Comparison of ENCODE assay signal across 16 cellular contexts in genomic region chr3:105781871-105782270, GRCh38.
DNase-seq lines count a peak whose midpoint lies in the region; ATAC-seq and TF ChIP-seq lines count a peak whose summit lies in the region.
"Had no signal": no experiment of that assay in that cellular context is flagged by ENCODE, and none has a peak within 500 bp of the region (broad histone marks: within the 10 kb centered on the region; RNA-seq: fewer than 3 reads in every experiment).

No MANE protein-coding gene starts in this region.

- TF ChIP-seq CTCF in AG04449 (IDR thresholded peaks at IDR 0.05; ENCODE audit: insufficient read depth, low read length, missing control alignments) = no peak

- POLR2A ChIA-PET in AG04449 (lab: Yijun Ruan, JAX) = no interaction called here
- POLR2A ChIA-PET in CD8-positive, alpha-beta memory T cell (lab: Charles Lee) = interaction anchor here (1.0 kb wide), 1 partner anchor 47 kb away, joined by 3 read pairs; no protein-coding TSS in a partner anchor
- POLR2A ChIA-PET in activated naive CD8-positive, alpha-beta T cell treated with anti-CD3 and anti-CD28 coated beads, Interleukin-2, amount 10 ng/mL, durations not matched to agents 7 days and 5 days (lab: Charles Lee) = interaction anchor here (0.6 to 1.6 kb wide), 2 partner anchors 17 to 21 kb away, joined by 3 read pairs; no protein-coding TSS in a partner anchor

- no peaks in the 10 kb centered on the region for H3K9me3 Mint-ChIP-seq in CD8-positive, alpha-beta memory T cell
- peaks cover 9% of the 10 kb centered on the region for H3K9me3 Mint-ChIP-seq in activated naive CD8-positive, alpha-beta T cell treated with anti-CD3 and anti-CD28 coated beads, Interleukin-2, amount 10 ng/mL, durations not matched to agents 7 days and 5 days
- H3K9me3 Mint-ChIP-seq in memory B cell = no peaks in the 10 kb centered on the region
- H3K9me3 Mint-ChIP-seq: IgD-negative memory B cell had no signal

- H3K27ac Mint-ChIP-seq in CD8-positive, alpha-beta memory T cell = peak overlapping the region; percentile 12 to 90 (median 70)
- H3K27ac Mint-ChIP-seq in activated naive CD8-positive, alpha-beta T cell treated with anti-CD3 and anti-CD28 coated beads, Interleukin-2, amount 10 ng/mL, durations not matched to agents 7 days and 5 days = peak overlapping the region; percentile 31
- H3K27ac Mint-ChIP-seq in memory B cell = peak overlapping the region; percentile 54
- H3K27ac Mint-ChIP-seq: IgD-negative memory B cell had no signal

- H3K4me3 Mint-ChIP-seq in CD8-positive, alpha-beta memory T cell = peak overlapping the region in 5 of 7 donors; percentile 2 to 62 (median 5)
- peak overlapping the region; percentile 4 for H3K4me3 Mint-ChIP-seq in activated naive CD8-positive, alpha-beta T cell treated with anti-CD3 and anti-CD28 coated beads, Interleukin-2, amount 10 ng/mL, durations not matched to agents 7 days and 5 days
- no peak overlapping the region for H3K4me3 Mint-ChIP-seq in memory B cell
- H3K4me3 Mint-ChIP-seq: IgD-negative memory B cell had no signal

- H3K36me3 ChIP-seq in CD8-positive, alpha-beta memory T cell (ENCODE audit: insufficient read depth, low read length) = no peaks in the 10 kb centered on the region
- H3K36me3 ChIP-seq: heart right ventricle, right lobe of liver had no signal

- peaks cover 29% of the 10 kb centered on the region for H3K4me1 ChIP-seq in CD8-positive, alpha-beta memory T cell (ENCODE audit: insufficient read depth, low read length)
- peaks cover 4% of the 10 kb centered on the region for H3K4me1 ChIP-seq in right cardiac atrium (ENCODE audit: control insufficient read depth, insufficient read depth, low read length)
- H3K4me1 ChIP-seq: right lobe of liver had no signal

- CTCF ChIA-PET in AG04449 (lab: Yijun Ruan, JAX) = no interaction called here
- CTCF ChIA-PET in CD8-positive, alpha-beta memory T cell (lab: Charles Lee) = no interaction called here

- no peaks in the 10 kb centered on the region for H3K9me3 ChIP-seq in CD8-positive, alpha-beta memory T cell (ENCODE audit: low read length)
- H3K9me3 ChIP-seq in right cardiac atrium (ENCODE audit: control insufficient read depth, low read length) = no peaks in the 10 kb centered on the region
- H3K9me3 ChIP-seq: heart right ventricle, right lobe of liver had no signal

- no peak overlapping the region for H3K27ac ChIP-seq in CD8-positive, alpha-beta memory T cell (ENCODE audit: low read depth, low read length)
- H3K27ac ChIP-seq in right cardiac atrium (ENCODE audit: low read length) = no peak overlapping the region
- H3K27ac ChIP-seq: dorsolateral prefrontal cortex, right lobe of liver had no signal

- no peaks in the 10 kb centered on the region for H3K27me3 ChIP-seq in CD8-positive, alpha-beta memory T cell (ENCODE audit: insufficient read depth, low read length, poor library complexity, severe bottlenecking)
- H3K27me3 ChIP-seq in right cardiac atrium (ENCODE audit: control insufficient read depth, insufficient read depth) = no peaks in the 10 kb centered on the region
- H3K27me3 ChIP-seq: dorsolateral prefrontal cortex, heart right ventricle, right lobe of liver had no signal

- H3K4me3 ChIP-seq in AG04449 (ENCODE audit: low read depth, low read length) (no peak overlapping the region), right cardiac atrium (ENCODE audit: low read length) (no peak overlapping the region)
- no peak overlapping the region for H3K4me3 ChIP-seq in CD8-positive, alpha-beta memory T cell (ENCODE audit: low read length)
- H3K4me3 ChIP-seq: dorsolateral prefrontal cortex, heart right ventricle, right lobe of liver had no signal

- H3K27me3 Mint-ChIP-seq in CD8-positive, alpha-beta memory T cell = no peaks in the 10 kb centered on the region
- H3K27me3 Mint-ChIP-seq in activated naive CD8-positive, alpha-beta T cell treated with anti-CD3 and anti-CD28 coated beads, Interleukin-2, amount 10 ng/mL, durations not matched to agents 7 days and 5 days = no peaks in the 10 kb centered on the region
- no peaks in the 10 kb centered on the region for H3K27me3 Mint-ChIP-seq in memory B cell
- H3K27me3 Mint-ChIP-seq: IgD-negative memory B cell had no signal

- H3K4me1 Mint-ChIP-seq in CD8-positive, alpha-beta memory T cell = peaks cover 69 to 82% (median 80%) of the 10 kb centered on the region in 3 donors
- peaks cover 33% of the 10 kb centered on the region for H3K4me1 Mint-ChIP-seq in activated naive CD8-positive, alpha-beta T cell treated with anti-CD3 and anti-CD28 coated beads, Interleukin-2, amount 10 ng/mL, durations not matched to agents 7 days and 5 days
- peaks cover 27% of the 10 kb centered on the region for H3K4me1 Mint-ChIP-seq in memory B cell

- no peak for ATAC-seq in activated naive CD8-positive, alpha-beta T cell treated with anti-CD3 and anti-CD28 coated beads, Interleukin-2, amount 10 ng/mL, durations not matched to agents 7 days and 5 days (ENCODE audit: low read depth)
- ATAC-seq in memory B cell (ENCODE audit: low read depth) (no peak), right cardiac atrium (no peak)
- ATAC-seq: esophagus mucosa, right lobe of liver had no signal

- intact Hi-C loops in right cardiac atrium (cut with DNase I) = no loop called here

- peaks cover 0 to 13% (median 9%) of the 10 kb centered on the region in 3 donors for H3K36me3 Mint-ChIP-seq in CD8-positive, alpha-beta memory T cell
- H3K36me3 Mint-ChIP-seq in activated naive CD8-positive, alpha-beta T cell treated with anti-CD3 and anti-CD28 coated beads, Interleukin-2, amount 10 ng/mL, durations not matched to agents 7 days and 5 days = peaks cover 51% of the 10 kb centered on the region
- peaks cover 5% of the 10 kb centered on the region for H3K36me3 Mint-ChIP-seq in memory B cell

- DNase-seq in AG04449 (ENCODE audit: low read depth, low spot score) (peak; percentile 7), memory B cell (ENCODE audit: low spot score in 2 of 2) (no peak), HuH-7 (ENCODE audit: low spot score) (no peak), GF-D8 (lab: John Stamatoyannopoulos, UW) (no peak), right cardiac atrium (no peak)
- no peak for DNase-seq in CD8-positive, alpha-beta memory T cell
- no peak for DNase-seq in activated naive CD8-positive, alpha-beta T cell treated with anti-CD3 and anti-CD28 coated beads, Interleukin-2, amount 10 ng/mL, durations not matched to agents 7 days and 5 days
- DNase-seq in stimulated activated CD4-positive, alpha-beta T cell treated with anti-CD3 and anti-CD28 coated beads, Interleukin-12 subunit alpha, Interleukin-12 subunit beta, amount 100 ng/mL, for 4 hours = no peak
- DNase-seq: activated effector memory CD4-positive, alpha-beta T cell treated with Interleukin-2 at 50 U/mL for 16 hours; DMS153; dorsolateral prefrontal cortex; heart right ventricle; NCI-H1048; right lobe of liver had no signal
